In the genomic region with DNA sequence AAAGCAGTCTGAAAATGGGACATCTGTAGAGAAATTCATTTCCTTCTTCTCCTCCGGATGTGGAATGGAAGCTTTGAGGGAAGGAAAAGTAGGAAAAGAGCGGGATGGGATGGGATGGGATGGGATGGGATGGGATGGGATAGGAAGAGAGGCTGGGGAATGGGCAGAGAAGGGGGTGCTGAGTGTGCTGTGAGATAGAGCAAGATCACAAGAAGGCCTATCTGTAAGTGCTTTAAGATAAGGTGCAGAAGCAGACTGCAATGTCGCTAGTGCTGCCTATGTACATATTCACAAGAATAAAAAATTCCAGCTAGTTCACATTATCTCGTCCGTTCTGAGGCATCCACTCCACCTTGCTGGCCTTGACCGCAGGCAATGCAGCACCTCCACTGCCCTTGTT, we compare ENCODE assay signal across 25 cellular contexts.
DNase-seq lines count a peak whose midpoint lies in the region; ATAC-seq, FAIRE-seq and TF ChIP-seq lines count a peak whose summit lies in the region.
"Had no signal": no experiment of that assay in that cellular context is flagged by ENCODE, and none has a peak within 500 bp of the region (broad histone marks: within the 10 kb centered on the region; RNA-seq: fewer than 3 reads in every experiment).

No MANE protein-coding gene starts in this region.

- TF ChIP-seq EP300 in GM12878 (IDR thresholded peaks at IDR 0.05; ENCODE audit: borderline replicate concordance in 1 of 2, control insufficient read depth in 1 of 2, low read depth in 2 of 2, low read length in 2 of 2), result no peak

- H3F3A ChIP-seq in DOHH2 (ENCODE audit: control insufficient read depth, insufficient read depth), result peaks cover 23% of the 10 kb centered on the region

- RAD21 ChIA-PET in GM12878 (lab: Charles Lee; ENCODE audit: unreplicated experiment), result interaction anchor here (0.8 to 1.1 kb wide), 5 partner anchors 9 to 124 kb away, joined by 3 read pairs; no protein-coding TSS in a partner anchor

- H4K20me1 ChIP-seq in DOHH2 (ENCODE audit: control insufficient read depth, insufficient read depth, low read depth, low read length) (peaks cover 6% of the 10 kb centered on the region), GM12878 (ENCODE audit: control insufficient read depth, insufficient read depth) (no peaks in the 10 kb centered on the region)

- H3K4me3 ChIP-seq in heart left ventricle (no peak overlapping the region), DOHH2 (ENCODE audit: low read length) (peak overlapping the region; percentile 26), GM12878 (no peak overlapping the region), gastrocnemius medialis (no peak overlapping the region)
- H3K4me3 ChIP-seq: A549, pancreas, thyroid gland, vagina had no signal

- H3K4me1 ChIP-seq in heart left ventricle (peaks cover 18 to 80% (median 55%) of the 10 kb centered on the region in 12 donors), DOHH2 (ENCODE audit: control insufficient read depth, low read length) (peaks cover 61% of the 10 kb centered on the region), GM12878 (ENCODE audit: control insufficient read depth, insufficient read depth, low read length) (peaks cover 45% of the 10 kb centered on the region), gastrocnemius medialis (peaks cover 46 to 49% of the 10 kb centered on the region in 2 donors)

- no peak overlapping the region for H3K9ac ChIP-seq in GM12878 (ENCODE audit: control insufficient read depth, insufficient read depth, low read length)

- TF ChIP-seq CTCF in heart left ventricle (IDR thresholded peaks at IDR 0.05), result no peak
- no peak for TF ChIP-seq CTCF in DOHH2 (IDR thresholded peaks at IDR 0.05; ENCODE audit: low read depth, low read length, poor library complexity, severe bottlenecking)
- TF ChIP-seq CTCF in GM12878 (IDR thresholded peaks at IDR 0.05 in 2 of 3, conservative IDR thresholded peaks at IDR 0.05 in 1 of 3; ENCODE audit: control insufficient read depth in 2 of 3, extremely low read depth in 1 of 3, insufficient read depth in 1 of 3, low read depth in 3 of 3, low read length in 3 of 3), result no peak
- TF ChIP-seq CTCF in gastrocnemius medialis (IDR thresholded peaks at IDR 0.05 in 4 of 5, conservative IDR thresholded peaks at IDR 0.05 in 1 of 5), result no peak

- H3K36me3 ChIP-seq in heart left ventricle, result peaks cover 0 to 68% (median 58%) of the 10 kb centered on the region in 9 donors
- H3K36me3 ChIP-seq in DOHH2 (ENCODE audit: control insufficient read depth, low read length), result peaks cover 7% of the 10 kb centered on the region; the same call in 1 of the 2 replicates
- peaks cover 23 to 45% of the 10 kb centered on the region in 2 experiments for H3K36me3 ChIP-seq in GM12878 (ENCODE audit: control insufficient read depth in 2 of 2, insufficient read depth in 2 of 2, low read length in 1 of 2)
- peaks cover 0 to 51% of the 10 kb centered on the region in 2 donors for H3K36me3 ChIP-seq in gastrocnemius medialis

- in situ Hi-C loops in GM12878 (cut with MboI) (no loop called here), gastrocnemius medialis (cut with MboI; ENCODE audit: low sequenced_read_pairs in 4 of 4) (no loop called here)

- BruUV-seq in GM12878 (replicated peaks; lab: Mats Ljungman, UMichigan), result no TSS peak

- TF ChIP-seq POLR2A in heart left ventricle (IDR thresholded peaks at IDR 0.05), result no peak
- TF ChIP-seq POLR2A in GM12878 (IDR thresholded peaks at IDR 0.05; ENCODE audit: low read depth, low read length), result no peak
- TF ChIP-seq POLR2A in gastrocnemius medialis (IDR thresholded peaks at IDR 0.05), result no peak

- H3K27me3 ChIP-seq in heart left ventricle, result no peaks in the 10 kb centered on the region
- H3K27me3 ChIP-seq in DOHH2 (ENCODE audit: control insufficient read depth, low read length), result peaks cover 31% of the 10 kb centered on the region
- no peaks in the 10 kb centered on the region for H3K27me3 ChIP-seq in GM12878 (replicated peaks in 1 of 2; ENCODE audit: control insufficient read depth in 2 of 2, insufficient read depth in 2 of 2, low read length in 1 of 2)
- no peaks in the 10 kb centered on the region for H3K27me3 ChIP-seq in gastrocnemius medialis
- H3K27me3 ChIP-seq: pancreas, thyroid gland, vagina had no signal

- SMC1A ChIA-PET in GM12878 (lab: Charles Lee; ENCODE audit: uncharacterized antibody, unreplicated experiment), result interaction anchor here (0.7 to 1.9 kb wide), 10 partner anchors 8 to 126 kb away, joined by 3 to 8 read pairs (median 4); no protein-coding TSS in a partner anchor

- no peak overlapping the region for H2AFZ ChIP-seq in GM12878 (ENCODE audit: control insufficient read depth, low read depth, low read length)

- intact Hi-C loops in heart left ventricle (cut with DNase I), result loop anchor here in 8 of 10 donors (5.0 to 10.0 kb wide), 4 partner anchors 84 to 147 kb away; a partner anchor contains a TSS
- intact Hi-C loops in left ventricle myocardium superior (cut with micrococcal nuclease), result loop anchor here (5.0 kb wide), 1 partner anchor 46 kb away; no protein-coding TSS in a partner anchor
- intact Hi-C loops in GM12878 (cut with micrococcal nuclease; ENCODE audit: unreplicated experiment), result no loop called here
- intact Hi-C loops in gastrocnemius medialis (cut with DNase I; ENCODE audit: low total_unique reads), result loop anchor here (5.0 kb wide), 1 partner anchor 149 kb away; no protein-coding TSS in a partner anchor

- no peak for FAIRE-seq in GM12878 (lab: Jason Lieb, UNC)
- FAIRE-seq: A549, frontal cortex, pancreas had no signal

- H3K27ac ChIP-seq in heart left ventricle (peak overlapping the region in 11 of 12 donors; percentile 59 to 95 (median 89)), DOHH2 (ENCODE audit: low read depth, low read length) (peak overlapping the region; percentile 66), GM12878 (ENCODE audit: control insufficient read depth, insufficient read depth) (no peak overlapping the region), gastrocnemius medialis (peak overlapping the region in 3 of 4 donors; percentile 78 to 89 (median 86))
- H3K27ac ChIP-seq: A549, pancreas, RWPE1, thyroid gland, vagina had no signal

- peak overlapping the region; percentile 79 for H3K4me2 ChIP-seq in DOHH2 (ENCODE audit: low read length)
- H3K4me2 ChIP-seq in GM12878 (ENCODE audit: control insufficient read depth, insufficient read depth), result no peak overlapping the region
- H3K4me2 ChIP-seq: A549 had no signal

- CTCF ChIA-PET in GM12878 (lab: Yijun Ruan, JAX), result interaction anchor here (0.6 to 0.7 kb wide), 3 partner anchors 11 to 785 kb away, joined by 3 read pairs; no protein-coding TSS in a partner anchor

- TF ChIP-seq RAD21 in GM12878 (IDR thresholded peaks at IDR 0.05; ENCODE audit: insufficient read depth, low read depth, low read length), result no peak

- ATAC-seq in heart left ventricle, result no peak
- no peak for ATAC-seq in left ventricle myocardium superior
- no peak for ATAC-seq in GM12878
- ATAC-seq in gastrocnemius medialis, result no peak
- ATAC-seq: A549; activated T-helper 17 cell treated with anti-CD3 and anti-CD28 coated beads, Interleukin-2, amount 50 U/mL, for 72 hours; pancreas had no signal

- H3K79me2 ChIP-seq in DOHH2 (ENCODE audit: control insufficient read depth, low read length), result no peaks in the 10 kb centered on the region
- peaks cover 6% of the 10 kb centered on the region for H3K79me2 ChIP-seq in GM12878 (ENCODE audit: control insufficient read depth, insufficient read depth, low read length)

- POLR2A ChIA-PET in GM12878 (lab: Charles Lee), result interaction anchor here (3.4 kb wide), 1 partner anchor 33 kb away, joined by 9 read pairs; no protein-coding TSS in a partner anchor

- no peak for DNase-seq in heart left ventricle
- no peak for DNase-seq in left ventricle myocardium superior
- no peak for DNase-seq in GM12878 (ENCODE audit: low read depth, low spot score)
- no peak for DNase-seq in gastrocnemius medialis
- no peak for DNase-seq in HCEC 1CT
- DNase-seq in NCI-H2196 treated with DMSO at 0.1 percent for 48 hours (lab: John Stamatoyannopoulos, UW; ENCODE audit: unreplicated experiment), result no peak
- no peak for DNase-seq in effector CD8-positive, alpha-beta T cell (lab: John Stamatoyannopoulos, UW)
- DNase-seq: activated CD4-positive, alpha-beta T cell treated with anti-CD3 and anti-CD28 coated beads for 48 hours; amniotic stem cell; DMS153; hippocampal formation; mammary epithelial cell; NCI-H1092; NCI-H1694; NCI-H446; pancreas; stimulated activated CD4-positive, alpha-beta T cell treated with anti-CD3 and anti-CD28 coated beads, Interleukin-2, amount 100 ng/mL, for 24 hours; stimulated activated CD8-positive, alpha-beta memory T cell treated with anti-CD3 and anti-CD28 coated beads, Interleukin-4, amount 100 ng/mL, for 48 hours had no signal

- WGBS in heart left ventricle, 4 donors, result 51 to 73% (median 65%) methylated on average over 6 of the region's 6 CpGs
- WGBS in GM12878 (ENCODE audit: insufficient coverage, insufficient replicate concordance, low lambda C conversion rate, missing lambda C conversion rate), result 83% methylated on average over 5 of the region's 6 CpGs

- no peaks in the 10 kb centered on the region for H3K9me2 ChIP-seq in DOHH2 (replicated peaks; ENCODE audit: control insufficient read depth, low read length)

- no peaks in the 10 kb centered on the region for H3K9me3 ChIP-seq in heart left ventricle
- H3K9me3 ChIP-seq in DOHH2 (ENCODE audit: control insufficient read depth, insufficient read depth, low read length), result no peaks in the 10 kb centered on the region
- H3K9me3 ChIP-seq in GM12878 (replicated peaks; ENCODE audit: control insufficient read depth, insufficient read depth, low read length), result no peaks in the 10 kb centered on the region; the same call in 2 of the 3 replicates
- no peaks in the 10 kb centered on the region for H3K9me3 ChIP-seq in gastrocnemius medialis
- H3K9me3 ChIP-seq: A549, pancreas, thyroid gland, vagina had no signal

TF ChIP-seq in GM12878, 131 proteins besides CTCF, POLR2A, EP300 and RAD21:
- TF ChIP-seq IKZF2 (IDR thresholded peaks at IDR 0.05), result peak; percentile 33 to 46; a peak in 2 of 4 replicates
- no peak for TF ChIP-seq SIX5 (IDR thresholded peaks at IDR 0.05; ENCODE audit: low read depth, low read length, severe bottlenecking)
TF ChIP-seq in GM12878: peak in this region for 1.
